Comparison of ENCODE assay signal across 1 cellular context in genomic region chr10:24953350-24954074, GRCh38.
TF ChIP-seq lines count a peak whose summit lies in the region.

No MANE protein-coding gene starts in this region.

TF ChIP-seq in GM23338, 12 proteins besides CTCF, POLR2A, EP300 and RAD21 (continued from another document):
- no peak for TF ChIP-seq ZNF462 (CRISPR knock-in tag; IDR thresholded peaks at IDR 0.05)
- no peak for TF ChIP-seq POLR2AphosphoS5 (IDR thresholded peaks at IDR 0.05; ENCODE audit: low read depth)
- no peak for TF ChIP-seq ZNF331 (CRISPR knock-in tag; IDR thresholded peaks at IDR 0.05; ENCODE audit: low read depth)
- no peak for TF ChIP-seq STAT1 (IDR thresholded peaks at IDR 0.05; ENCODE audit: unreplicated experiment)
- no peak for TF ChIP-seq ZNF114 (CRISPR knock-in tag; IDR thresholded peaks at IDR 0.05)
- TF ChIP-seq NANOG (IDR thresholded peaks at IDR 0.05; ENCODE audit: borderline replicate concordance), result no peak
- no peak for TF ChIP-seq EZH2 (IDR thresholded peaks at IDR 0.05; ENCODE audit: low read depth, unreplicated experiment)
- no peak for TF ChIP-seq JUNB (IDR thresholded peaks at IDR 0.05; ENCODE audit: unreplicated experiment)
